Comparison of ENCODE assay signal across 25 cellular contexts in genomic region chr11:44752727-44753126, GRCh38.
"Had no signal": no experiment of that assay in that cellular context is flagged by ENCODE, and none has a peak within 500 bp of the region (broad histone marks: within the 10 kb centered on the region; RNA-seq: fewer than 3 reads in every experiment).

No MANE protein-coding gene starts in this region.

- H3K9me3 ChIP-seq: gastrocnemius medialis, thoracic aorta, upper lobe of left lung had no signal

- H3K4me3 ChIP-seq: gastrocnemius medialis, left lung, lower lobe of right lung, thoracic aorta, upper lobe of left lung had no signal

- H3K27me3 Mint-ChIP-seq: activated CD4-positive, alpha-beta memory T cell treated with anti-CD3 and anti-CD28 coated beads, Interleukin-2, amount 10 ng/mL, durations not matched to agents 7 days and 5 days; activated naive CD8-positive, alpha-beta T cell treated with anti-CD3 and anti-CD28 coated beads, Interleukin-2, amount 50 U/mL, for 24 hours; activated T-cell treated with anti-CD3 and anti-CD28 coated beads, Interleukin-2, amount 50 U/mL, for 24 hours had no signal

- H3K4me1 ChIP-seq: left lung had no signal

- H3K36me3 ChIP-seq: gastrocnemius medialis, left lung, lower lobe of right lung, thoracic aorta, upper lobe of left lung had no signal

- ATAC-seq: activated naive CD8-positive, alpha-beta T cell treated with anti-CD3 and anti-CD28 coated beads, Interleukin-2, amount 50 U/mL, for 24 hours; gastrocnemius medialis; left lung; lower lobe of right lung; natural killer cell; right cardiac atrium; SK-N-SH treated with all-trans-retinoic acid at 6 μM for 48 hours; stimulated activated naive CD8-positive, alpha-beta T cell treated with anti-CD3 and anti-CD28 coated beads, Interleukin-15, Interleukin-2, amounts not matched to agents 100 U/mL and 50 U/mL, for 24 hours had no signal

- H3K4me1 Mint-ChIP-seq: natural killer cell had no signal

- H3K4me3 Mint-ChIP-seq: activated CD4-positive, alpha-beta memory T cell treated with anti-CD3 and anti-CD28 coated beads, Interleukin-2, amount 10 ng/mL, durations not matched to agents 7 days and 5 days; activated CD4-positive, alpha-beta T cell treated with anti-CD3 and anti-CD28 coated beads, Interleukin-2, amount 10 ng/mL, durations not matched to agents 7 days and 5 days; activated naive CD8-positive, alpha-beta T cell treated with anti-CD3 and anti-CD28 coated beads, Interleukin-2, amount 50 U/mL, for 24 hours; activated T-cell treated with anti-CD3 and anti-CD28 coated beads, Interleukin-2, amount 50 U/mL, for 24 hours; natural killer cell had no signal

- H3K27ac Mint-ChIP-seq: activated CD4-positive, alpha-beta memory T cell treated with anti-CD3 and anti-CD28 coated beads, Interleukin-2, amount 10 ng/mL, durations not matched to agents 7 days and 5 days; activated CD4-positive, alpha-beta T cell treated with anti-CD3 and anti-CD28 coated beads, Interleukin-2, amount 10 ng/mL, durations not matched to agents 7 days and 5 days; activated naive CD8-positive, alpha-beta T cell treated with anti-CD3 and anti-CD28 coated beads, Interleukin-2, amount 50 U/mL, for 24 hours; activated T-cell treated with anti-CD3 and anti-CD28 coated beads, Interleukin-2, amount 50 U/mL, for 24 hours; natural killer cell had no signal

- H3K9me3 Mint-ChIP-seq: natural killer cell had no signal

- H3K27me3 ChIP-seq: gastrocnemius medialis, left lung, upper lobe of left lung had no signal

- DNase-seq: activated CD4-positive, alpha-beta memory T cell treated with anti-CD3 and anti-CD28 coated beads, Interleukin-2, amount 10 ng/mL, durations not matched to agents 7 days and 5 days; activated CD4-positive, alpha-beta T cell treated with anti-CD3 and anti-CD28 coated beads for 1 hour; activated CD4-positive, alpha-beta T cell treated with anti-CD3 and anti-CD28 coated beads, Interleukin-2, amount 10 ng/mL, durations not matched to agents 7 days and 5 days; activated CD8-positive, alpha-beta memory T cell treated with anti-CD3 and anti-CD28 coated beads, Interleukin-2, amount 50 U/mL, for 48 hours; activated gamma-delta T cell treated with Interleukin-2 at 50 U/mL for 16 hours; activated naive CD4-positive, alpha-beta T cell treated with anti-CD3 and anti-CD28 coated beads, Interleukin-2, amount 50 U/mL, for 16 hours; activated naive CD8-positive, alpha-beta T cell treated with anti-CD3 and anti-CD28 coated beads, Interleukin-2, amount 50 U/mL, for 24 hours; activated T-cell treated with anti-CD3 and anti-CD28 coated beads, Interleukin-2, amount 50 U/mL, for 24 hours; dermis blood vessel endothelial cell; effector CD4-positive, alpha-beta T cell; erythroblast; gastrocnemius medialis; head of caudate nucleus; left lung; lower lobe of right lung; mesenchymal stem cell; natural killer cell; right cardiac atrium; stimulated activated CD4-positive, alpha-beta T cell treated with anti-CD3 and anti-CD28 coated beads, Interleukin-12 subunit alpha, Interleukin-12 subunit beta, amount 100 ng/mL, for 4 hours; stimulated activated CD4-positive, alpha-beta T cell treated with anti-CD3 and anti-CD28 coated beads, Interleukin-4, amount 100 ng/mL, for 1 hour; stimulated activated naive CD8-positive, alpha-beta T cell treated with anti-CD3 and anti-CD28 coated beads, Interleukin-15, Interleukin-2, amounts not matched to agents 100 U/mL and 50 U/mL, for 24 hours; T-helper 2 cell; upper lobe of left lung had no signal

- H3K27ac ChIP-seq: gastrocnemius medialis, left lung, lower lobe of right lung, thoracic aorta, upper lobe of left lung had no signal
